Comparison of ENCODE assay signal across 1 cellular context in genomic region chr11:93849751-93850584, GRCh38.
TF ChIP-seq lines count a peak whose summit lies in the region.

No MANE protein-coding gene starts in this region.

TF ChIP-seq in GM23338, 12 proteins besides CTCF, POLR2A, EP300 and RAD21 (continued from another document):
- TF ChIP-seq REST (IDR thresholded peaks at IDR 0.05; ENCODE audit: unreplicated experiment): no peak
